18 cellular contexts compared by ENCODE assay signal in the genomic region with DNA sequence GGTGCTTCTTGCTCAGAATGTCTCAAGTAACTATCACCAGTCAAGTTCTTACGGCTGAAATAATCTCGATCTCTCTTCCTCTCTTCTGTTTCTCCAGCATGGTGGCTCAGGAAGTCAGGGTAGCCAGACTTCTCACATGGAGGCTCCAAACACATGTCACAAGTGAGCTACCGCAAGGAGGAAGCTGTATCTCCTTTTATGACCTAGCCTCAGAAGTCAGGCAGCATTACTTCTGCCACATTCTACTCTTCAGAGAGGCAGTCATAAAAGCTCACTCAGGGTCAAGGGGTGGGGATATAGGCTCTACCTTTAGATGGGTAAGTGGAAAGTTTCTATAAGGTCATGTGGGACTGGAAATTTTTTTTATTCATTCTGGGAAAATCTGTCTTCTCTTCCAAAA.
"Had no signal": no experiment of that assay in that cellular context is flagged by ENCODE, and none has a peak within 500 bp of the region (broad histone marks: within the 10 kb centered on the region; RNA-seq: fewer than 3 reads in every experiment).

No MANE protein-coding gene starts in this region.

- H3K4me3 ChIP-seq: body of pancreas, cardiac muscle cell, left ventricle myocardium inferior, right lobe of liver, skin epidermis, tibial artery had no signal

- H3K36me3 Mint-ChIP-seq: activated CD4-positive, alpha-beta memory T cell treated with anti-CD3 and anti-CD28 coated beads for 36 hours; activated naive CD4-positive, alpha-beta T cell treated with anti-CD3 and anti-CD28 coated beads, Interleukin-2, amount 50 U/mL, for 24 hours; mesothelial cell of epicardium had no signal

- H3K27ac ChIP-seq: body of pancreas, cardiac muscle cell, left ventricle myocardium inferior, right lobe of liver, skin epidermis, tibial artery had no signal

- DNase-seq: activated CD4-positive, alpha-beta memory T cell treated with anti-CD3 and anti-CD28 coated beads for 36 hours; activated CD4-positive, alpha-beta T cell treated with anti-CD3 and anti-CD28 coated beads for 4 hours; activated CD4-positive, CD25-positive, alpha-beta regulatory T cell; activated gamma-delta T cell treated with Interleukin-2 at 50 U/mL for 16 hours; anterior cingulate cortex; body of pancreas; foreskin melanocyte; left ventricle myocardium inferior; occipital lobe; posterior cingulate gyrus; right lobe of liver; stimulated activated CD4-positive, alpha-beta T cell treated with anti-CD3 and anti-CD28 coated beads, Interleukin-1b, Interleukin-23, amount 100 ng/mL, for 48 hours; stimulated activated naive CD8-positive, alpha-beta T cell treated with anti-CD3 and anti-CD28 coated beads, Interleukin-15, amount 100 ng/mL, for 72 hours; tibial artery had no signal

- H3K4me3 Mint-ChIP-seq: activated CD4-positive, alpha-beta memory T cell treated with anti-CD3 and anti-CD28 coated beads for 36 hours; activated naive CD4-positive, alpha-beta T cell treated with anti-CD3 and anti-CD28 coated beads, Interleukin-2, amount 50 U/mL, for 24 hours; mesothelial cell of epicardium; stimulated activated naive CD8-positive, alpha-beta T cell treated with anti-CD3 and anti-CD28 coated beads, Interleukin-15, amount 100 ng/mL, for 72 hours had no signal

- ATAC-seq: body of pancreas; right lobe of liver; stimulated activated naive CD8-positive, alpha-beta T cell treated with anti-CD3 and anti-CD28 coated beads, Interleukin-15, amount 100 ng/mL, for 72 hours had no signal

- H3K9me3 Mint-ChIP-seq: activated naive CD4-positive, alpha-beta T cell treated with anti-CD3 and anti-CD28 coated beads, Interleukin-2, amount 50 U/mL, for 24 hours had no signal

- H3K27me3 ChIP-seq: body of pancreas, cardiac muscle cell, right lobe of liver, tibial artery had no signal

- H3K27ac Mint-ChIP-seq: activated CD4-positive, alpha-beta memory T cell treated with anti-CD3 and anti-CD28 coated beads for 36 hours; activated naive CD4-positive, alpha-beta T cell treated with anti-CD3 and anti-CD28 coated beads, Interleukin-2, amount 50 U/mL, for 24 hours; mesothelial cell of epicardium; stimulated activated naive CD8-positive, alpha-beta T cell treated with anti-CD3 and anti-CD28 coated beads, Interleukin-15, amount 100 ng/mL, for 72 hours had no signal

- H3K4me1 ChIP-seq: body of pancreas, right lobe of liver had no signal

- H3K4me1 Mint-ChIP-seq: stimulated activated naive CD8-positive, alpha-beta T cell treated with anti-CD3 and anti-CD28 coated beads, Interleukin-15, amount 100 ng/mL, for 72 hours had no signal

- H3K36me3 ChIP-seq: cardiac muscle cell, left ventricle myocardium inferior, right lobe of liver, tibial artery had no signal
